In genomic region chr1:69540052-69540451, GRCh38 we compare ENCODE assay signal across 1 cellular context.
TF ChIP-seq lines count a peak whose summit lies in the region.

No MANE protein-coding gene starts in this region.

TF ChIP-seq in K562, 482 proteins besides CTCF, POLR2A, EP300 and RAD21 (continued from another document and continues in another):
- no peak for TF ChIP-seq ZFP30 (CRISPR knock-in tag; IDR thresholded peaks at IDR 0.05; ENCODE audit: borderline replicate concordance)
- no peak for TF ChIP-seq HNRNPL (IDR thresholded peaks at IDR 0.05; ENCODE audit: low read depth, low read length)
- no peak for TF ChIP-seq SIRT6 (IDR thresholded peaks at IDR 0.05; ENCODE audit: low read depth, low read length)
- TF ChIP-seq SREBF1 (IDR thresholded peaks at IDR 0.05; ENCODE audit: borderline replicate concordance, low read depth, low read length), result no peak
- no peak for TF ChIP-seq NR2C1 (IDR thresholded peaks at IDR 0.05)
- 0 out of 2 replicates have a peak, but pooled peaks have one; percentile 36 for TF ChIP-seq NR2C1 (tag; IDR thresholded peaks at IDR 0.05)
- TF ChIP-seq RBM22 (IDR thresholded peaks at IDR 0.05; ENCODE audit: low read depth, low read length, poor library complexity, severe bottlenecking), result no peak
- no peak; the same call in 1 of the 2 replicates for TF ChIP-seq LCOR (CRISPR knock-in tag; IDR thresholded peaks at IDR 0.05)
- TF ChIP-seq LEF1 (IDR thresholded peaks at IDR 0.05), result peak; percentile 64; the same call in 1 of the 2 replicates
- TF ChIP-seq TGIF2 (CRISPR knock-in tag; IDR thresholded peaks at IDR 0.05), result no peak
- no peak for TF ChIP-seq ZNF3 (CRISPR knock-in tag; IDR thresholded peaks at IDR 0.05)
- peak; percentile 96 for TF ChIP-seq ARID1B (IDR thresholded peaks at IDR 0.05)
- peak; percentile 42 for TF ChIP-seq BRD9 (IDR thresholded peaks at IDR 0.05; ENCODE audit: low read depth, partially characterized antibody)
- TF ChIP-seq SMARCC2 (IDR thresholded peaks at IDR 0.05; ENCODE audit: low read depth), result peak; percentile 69; the same call in 1 of the 2 replicates
- TF ChIP-seq, protein P1, sequence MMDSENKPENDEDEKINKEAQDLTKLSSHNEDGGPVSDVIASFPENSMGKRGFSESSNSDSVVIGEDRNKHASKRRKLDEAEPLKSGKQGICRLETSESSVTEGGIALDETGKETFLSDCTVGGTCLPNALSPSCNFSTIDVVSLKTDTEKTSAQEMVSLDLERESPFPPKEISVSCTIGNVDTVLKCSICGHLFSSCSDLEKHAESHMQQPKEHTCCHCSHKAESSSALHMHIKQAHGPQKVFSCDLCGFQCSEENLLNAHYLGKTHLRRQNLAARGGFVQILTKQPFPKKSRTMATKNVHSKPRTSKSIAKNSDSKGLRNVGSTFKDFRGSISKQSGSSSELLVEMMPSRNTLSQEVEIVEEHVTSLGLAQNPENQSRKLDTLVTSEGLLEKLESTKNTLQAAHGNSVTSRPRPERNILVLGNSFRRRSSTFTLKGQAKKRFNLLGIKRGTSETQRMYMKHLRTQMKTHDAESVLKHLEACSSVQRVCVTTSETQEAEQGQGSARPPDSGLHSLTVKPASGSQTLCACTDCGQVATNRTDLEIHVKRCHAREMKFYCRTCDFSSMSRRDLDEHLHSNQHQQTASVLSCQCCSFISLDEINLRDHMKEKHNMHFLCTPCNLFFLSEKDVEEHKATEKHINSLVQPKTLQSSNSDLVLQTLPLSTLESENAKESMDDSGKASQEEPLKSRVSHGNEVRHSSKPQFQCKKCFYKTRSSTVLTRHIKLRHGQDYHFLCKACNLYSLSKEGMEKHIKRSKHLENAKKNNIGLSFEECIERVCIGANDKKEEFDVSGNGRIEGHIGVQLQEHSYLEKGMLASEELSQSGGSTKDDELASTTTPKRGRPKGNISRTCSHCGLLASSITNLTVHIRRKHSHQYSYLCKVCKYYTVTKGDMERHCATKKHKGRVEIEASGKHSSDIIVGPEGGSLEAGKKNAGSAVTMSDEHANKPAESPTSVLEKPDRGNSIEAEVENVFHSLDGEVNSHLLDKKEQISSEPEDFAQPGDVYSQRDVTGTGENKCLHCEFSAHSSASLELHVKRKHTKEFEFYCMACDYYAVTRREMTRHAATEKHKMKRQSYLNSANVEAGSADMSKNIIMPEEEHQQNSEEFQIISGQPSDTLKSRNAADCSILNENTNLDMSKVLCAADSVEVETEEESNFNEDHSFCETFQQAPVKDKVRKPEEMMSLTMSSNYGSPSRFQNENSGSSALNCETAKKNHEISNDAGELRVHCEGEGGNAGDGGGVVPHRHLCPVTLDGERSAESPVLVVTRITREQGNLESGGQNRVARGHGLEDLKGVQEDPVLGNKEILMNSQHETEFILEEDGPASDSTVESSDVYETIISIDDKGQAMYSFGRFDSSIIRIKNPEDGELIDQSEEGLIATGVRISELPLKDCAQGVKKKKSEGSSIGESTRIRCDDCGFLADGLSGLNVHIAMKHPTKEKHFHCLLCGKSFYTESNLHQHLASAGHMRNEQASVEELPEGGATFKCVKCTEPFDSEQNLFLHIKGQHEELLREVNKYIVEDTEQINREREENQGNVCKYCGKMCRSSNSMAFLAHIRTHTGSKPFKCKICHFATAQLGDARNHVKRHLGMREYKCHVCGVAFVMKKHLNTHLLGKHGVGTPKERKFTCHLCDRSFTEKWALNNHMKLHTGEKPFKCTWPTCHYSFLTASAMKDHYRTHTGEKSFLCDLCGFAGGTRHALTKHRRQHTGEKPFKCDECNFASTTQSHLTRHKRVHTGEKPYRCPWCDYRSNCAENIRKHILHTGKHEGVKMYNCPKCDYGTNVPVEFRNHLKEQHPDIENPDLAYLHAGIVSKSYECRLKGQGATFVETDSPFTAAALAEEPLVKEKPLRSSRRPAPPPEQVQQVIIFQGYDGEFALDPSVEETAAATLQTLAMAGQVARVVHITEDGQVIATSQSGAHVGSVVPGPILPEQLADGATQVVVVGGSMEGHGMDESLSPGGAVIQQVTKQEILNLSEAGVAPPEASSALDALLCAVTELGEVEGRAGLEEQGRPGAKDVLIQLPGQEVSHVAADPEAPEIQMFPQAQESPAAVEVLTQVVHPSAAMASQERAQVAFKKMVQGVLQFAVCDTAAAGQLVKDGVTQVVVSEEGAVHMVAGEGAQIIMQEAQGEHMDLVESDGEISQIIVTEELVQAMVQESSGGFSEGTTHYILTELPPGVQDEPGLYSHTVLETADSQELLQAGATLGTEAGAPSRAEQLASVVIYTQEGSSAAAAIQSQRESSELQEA (IDR thresholded peaks at IDR 0.05; ENCODE audit: low read depth), result no peak
- no peak for TF ChIP-seq RFX7 (CRISPR knock-in tag; IDR thresholded peaks at IDR 0.05)
- TF ChIP-seq, protein P2, sequence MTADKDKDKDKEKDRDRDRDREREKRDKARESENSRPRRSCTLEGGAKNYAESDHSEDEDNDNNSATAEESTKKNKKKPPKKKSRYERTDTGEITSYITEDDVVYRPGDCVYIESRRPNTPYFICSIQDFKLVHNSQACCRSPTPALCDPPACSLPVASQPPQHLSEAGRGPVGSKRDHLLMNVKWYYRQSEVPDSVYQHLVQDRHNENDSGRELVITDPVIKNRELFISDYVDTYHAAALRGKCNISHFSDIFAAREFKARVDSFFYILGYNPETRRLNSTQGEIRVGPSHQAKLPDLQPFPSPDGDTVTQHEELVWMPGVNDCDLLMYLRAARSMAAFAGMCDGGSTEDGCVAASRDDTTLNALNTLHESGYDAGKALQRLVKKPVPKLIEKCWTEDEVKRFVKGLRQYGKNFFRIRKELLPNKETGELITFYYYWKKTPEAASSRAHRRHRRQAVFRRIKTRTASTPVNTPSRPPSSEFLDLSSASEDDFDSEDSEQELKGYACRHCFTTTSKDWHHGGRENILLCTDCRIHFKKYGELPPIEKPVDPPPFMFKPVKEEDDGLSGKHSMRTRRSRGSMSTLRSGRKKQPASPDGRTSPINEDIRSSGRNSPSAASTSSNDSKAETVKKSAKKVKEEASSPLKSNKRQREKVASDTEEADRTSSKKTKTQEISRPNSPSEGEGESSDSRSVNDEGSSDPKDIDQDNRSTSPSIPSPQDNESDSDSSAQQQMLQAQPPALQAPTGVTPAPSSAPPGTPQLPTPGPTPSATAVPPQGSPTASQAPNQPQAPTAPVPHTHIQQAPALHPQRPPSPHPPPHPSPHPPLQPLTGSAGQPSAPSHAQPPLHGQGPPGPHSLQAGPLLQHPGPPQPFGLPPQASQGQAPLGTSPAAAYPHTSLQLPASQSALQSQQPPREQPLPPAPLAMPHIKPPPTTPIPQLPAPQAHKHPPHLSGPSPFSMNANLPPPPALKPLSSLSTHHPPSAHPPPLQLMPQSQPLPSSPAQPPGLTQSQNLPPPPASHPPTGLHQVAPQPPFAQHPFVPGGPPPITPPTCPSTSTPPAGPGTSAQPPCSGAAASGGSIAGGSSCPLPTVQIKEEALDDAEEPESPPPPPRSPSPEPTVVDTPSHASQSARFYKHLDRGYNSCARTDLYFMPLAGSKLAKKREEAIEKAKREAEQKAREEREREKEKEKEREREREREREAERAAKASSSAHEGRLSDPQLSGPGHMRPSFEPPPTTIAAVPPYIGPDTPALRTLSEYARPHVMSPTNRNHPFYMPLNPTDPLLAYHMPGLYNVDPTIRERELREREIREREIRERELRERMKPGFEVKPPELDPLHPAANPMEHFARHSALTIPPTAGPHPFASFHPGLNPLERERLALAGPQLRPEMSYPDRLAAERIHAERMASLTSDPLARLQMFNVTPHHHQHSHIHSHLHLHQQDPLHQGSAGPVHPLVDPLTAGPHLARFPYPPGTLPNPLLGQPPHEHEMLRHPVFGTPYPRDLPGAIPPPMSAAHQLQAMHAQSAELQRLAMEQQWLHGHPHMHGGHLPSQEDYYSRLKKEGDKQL (CRISPR knock-in tag; IDR thresholded peaks at IDR 0.05; ENCODE audit: borderline replicate concordance), result no peak
- no peak for TF ChIP-seq PREB (CRISPR knock-in tag; IDR thresholded peaks at IDR 0.05)
- TF ChIP-seq YY1 (IDR thresholded peaks at IDR 0.05; ENCODE audit: borderline replicate concordance in 1 of 3, control insufficient read depth in 1 of 3, extremely low read depth in 1 of 3, insufficient read depth in 3 of 3, insufficient read length in 1 of 3, insufficient replicate concordance in 2 of 3, low read depth in 1 of 3, low read length in 2 of 3), result no peak
- TF ChIP-seq, protein P3, sequence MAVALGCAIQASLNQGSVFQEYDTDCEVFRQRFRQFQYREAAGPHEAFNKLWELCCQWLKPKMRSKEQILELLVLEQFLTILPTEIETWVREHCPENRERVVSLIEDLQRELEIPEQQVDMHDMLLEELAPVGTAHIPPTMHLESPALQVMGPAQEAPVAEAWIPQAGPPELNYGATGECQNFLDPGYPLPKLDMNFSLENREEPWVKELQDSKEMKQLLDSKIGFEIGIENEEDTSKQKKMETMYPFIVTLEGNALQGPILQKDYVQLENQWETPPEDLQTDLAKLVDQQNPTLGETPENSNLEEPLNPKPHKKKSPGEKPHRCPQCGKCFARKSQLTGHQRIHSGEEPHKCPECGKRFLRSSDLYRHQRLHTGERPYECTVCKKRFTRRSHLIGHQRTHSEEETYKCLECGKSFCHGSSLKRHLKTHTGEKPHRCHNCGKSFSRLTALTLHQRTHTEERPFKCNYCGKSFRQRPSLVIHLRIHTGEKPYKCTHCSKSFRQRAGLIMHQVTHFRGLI (CRISPR knock-in tag; IDR thresholded peaks at IDR 0.05), result no peak
- TF ChIP-seq, protein P4, sequence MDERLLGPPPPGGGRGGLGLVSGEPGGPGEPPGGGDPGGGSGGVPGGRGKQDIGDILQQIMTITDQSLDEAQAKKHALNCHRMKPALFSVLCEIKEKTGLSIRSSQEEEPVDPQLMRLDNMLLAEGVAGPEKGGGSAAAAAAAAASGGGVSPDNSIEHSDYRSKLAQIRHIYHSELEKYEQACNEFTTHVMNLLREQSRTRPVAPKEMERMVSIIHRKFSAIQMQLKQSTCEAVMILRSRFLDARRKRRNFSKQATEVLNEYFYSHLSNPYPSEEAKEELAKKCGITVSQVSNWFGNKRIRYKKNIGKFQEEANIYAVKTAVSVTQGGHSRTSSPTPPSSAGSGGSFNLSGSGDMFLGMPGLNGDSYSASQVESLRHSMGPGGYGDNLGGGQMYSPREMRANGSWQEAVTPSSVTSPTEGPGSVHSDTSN (CRISPR knock-in tag; IDR thresholded peaks at IDR 0.05; ENCODE audit: low read depth), result no peak
- TF ChIP-seq, protein P4 (tag; conservative IDR thresholded peaks at IDR 0.05; ENCODE audit: low read depth), result peak; percentile 55; the same call in 1 of the 2 replicates
- no peak for TF ChIP-seq NFATC3 (IDR thresholded peaks at IDR 0.05)
- no peak for TF ChIP-seq NR2F6 (CRISPR knock-in tag; IDR thresholded peaks at IDR 0.05)
- no peak for TF ChIP-seq TBP (optimal IDR thresholded peaks at IDR 0.05; ENCODE audit: low read depth, low read length)
- TF ChIP-seq SOX6 (IDR thresholded peaks at IDR 0.05), result peak; percentile 78
- no peak for TF ChIP-seq POLR3G (IDR thresholded peaks at IDR 0.05; ENCODE audit: extremely low read depth, insufficient read length, insufficient replicate concordance)
- TF ChIP-seq TEAD4 (IDR thresholded peaks at IDR 0.05; ENCODE audit: low read length), result peak; percentile 99
- no peak for TF ChIP-seq TEAD4 (CRISPR knock-in tag; IDR thresholded peaks at IDR 0.05; ENCODE audit: borderline replicate concordance)
- no peak for TF ChIP-seq ZNF347 (CRISPR knock-in tag; IDR thresholded peaks at IDR 0.05; ENCODE audit: low read depth)
- TF ChIP-seq BCOR (IDR thresholded peaks at IDR 0.05), result peak; percentile 73; the same call in 1 of the 2 replicates
- TF ChIP-seq MYNN (IDR thresholded peaks at IDR 0.05), result peak; percentile 68; the same call in 1 of the 2 replicates
- TF ChIP-seq MYNN (CRISPR knock-in tag; IDR thresholded peaks at IDR 0.05), result no peak
- TF ChIP-seq MLX (CRISPR knock-in tag; conservative IDR thresholded peaks at IDR 0.05), result no peak
- TF ChIP-seq THAP12 (CRISPR knock-in tag; IDR thresholded peaks at IDR 0.05), result no peak
- TF ChIP-seq COPS2 (conservative IDR thresholded peaks at IDR 0.05), result no peak
- 0 out of 2 replicates have a peak, but pooled peaks have one; percentile 41 for TF ChIP-seq MXI1 (IDR thresholded peaks at IDR 0.05; ENCODE audit: low read depth, low read length)
